1 cellular context compared by ENCODE assay signal in the genomic region with DNA sequence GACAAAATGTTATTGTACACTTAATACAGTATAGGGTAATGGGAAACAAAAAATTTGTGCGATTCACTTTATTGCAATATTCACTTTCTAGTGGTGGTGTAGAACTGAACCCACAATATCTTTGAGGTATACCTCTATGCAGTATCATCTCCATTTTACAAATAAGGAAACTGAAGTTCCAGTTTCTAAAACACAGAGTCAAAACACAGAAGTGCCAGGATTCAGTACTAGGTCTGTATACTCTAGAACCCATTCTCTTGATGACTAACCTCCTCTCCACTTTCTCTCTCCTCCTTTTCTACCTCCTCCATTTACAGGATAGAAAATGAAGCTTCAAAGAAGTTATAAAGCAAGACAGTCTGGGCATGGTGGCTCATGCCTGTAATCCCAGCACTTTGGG.
TF ChIP-seq lines count a peak whose summit lies in the region.

No MANE protein-coding gene starts in this region.

TF ChIP-seq in GM12878, 131 proteins besides CTCF, POLR2A, EP300 and RAD21 (continued from another document):
- TF ChIP-seq, protein P1, sequence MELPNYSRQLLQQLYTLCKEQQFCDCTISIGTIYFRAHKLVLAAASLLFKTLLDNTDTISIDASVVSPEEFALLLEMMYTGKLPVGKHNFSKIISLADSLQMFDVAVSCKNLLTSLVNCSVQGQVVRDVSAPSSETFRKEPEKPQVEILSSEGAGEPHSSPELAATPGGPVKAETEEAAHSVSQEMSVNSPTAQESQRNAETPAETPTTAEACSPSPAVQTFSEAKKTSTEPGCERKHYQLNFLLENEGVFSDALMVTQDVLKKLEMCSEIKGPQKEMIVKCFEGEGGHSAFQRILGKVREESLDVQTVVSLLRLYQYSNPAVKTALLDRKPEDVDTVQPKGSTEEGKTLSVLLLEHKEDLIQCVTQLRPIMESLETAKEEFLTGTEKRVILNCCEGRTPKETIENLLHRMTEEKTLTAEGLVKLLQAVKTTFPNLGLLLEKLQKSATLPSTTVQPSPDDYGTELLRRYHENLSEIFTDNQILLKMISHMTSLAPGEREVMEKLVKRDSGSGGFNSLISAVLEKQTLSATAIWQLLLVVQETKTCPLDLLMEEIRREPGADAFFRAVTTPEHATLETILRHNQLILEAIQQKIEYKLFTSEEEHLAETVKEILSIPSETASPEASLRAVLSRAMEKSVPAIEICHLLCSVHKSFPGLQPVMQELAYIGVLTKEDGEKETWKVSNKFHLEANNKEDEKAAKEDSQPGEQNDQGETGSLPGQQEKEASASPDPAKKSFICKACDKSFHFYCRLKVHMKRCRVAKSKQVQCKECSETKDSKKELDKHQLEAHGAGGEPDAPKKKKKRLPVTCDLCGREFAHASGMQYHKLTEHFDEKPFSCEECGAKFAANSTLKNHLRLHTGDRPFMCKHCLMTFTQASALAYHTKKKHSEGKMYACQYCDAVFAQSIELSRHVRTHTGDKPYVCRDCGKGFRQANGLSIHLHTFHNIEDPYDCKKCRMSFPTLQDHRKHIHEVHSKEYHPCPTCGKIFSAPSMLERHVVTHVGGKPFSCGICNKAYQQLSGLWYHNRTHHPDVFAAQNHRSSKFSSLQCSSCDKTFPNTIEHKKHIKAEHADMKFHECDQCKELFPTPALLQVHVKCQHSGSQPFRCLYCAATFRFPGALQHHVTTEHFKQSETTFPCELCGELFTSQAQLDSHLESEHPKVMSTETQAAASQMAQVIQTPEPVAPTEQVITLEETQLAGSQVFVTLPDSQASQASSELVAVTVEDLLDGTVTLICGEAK (IDR thresholded peaks at IDR 0.05; ENCODE audit: borderline replicate concordance): no peak
- 0 out of 4 replicates have a peak, but pooled peaks of 1 of the 2 experiments have one; percentile 13 for TF ChIP-seq IKZF2 (IDR thresholded peaks at IDR 0.05)
- TF ChIP-seq, protein P2, sequence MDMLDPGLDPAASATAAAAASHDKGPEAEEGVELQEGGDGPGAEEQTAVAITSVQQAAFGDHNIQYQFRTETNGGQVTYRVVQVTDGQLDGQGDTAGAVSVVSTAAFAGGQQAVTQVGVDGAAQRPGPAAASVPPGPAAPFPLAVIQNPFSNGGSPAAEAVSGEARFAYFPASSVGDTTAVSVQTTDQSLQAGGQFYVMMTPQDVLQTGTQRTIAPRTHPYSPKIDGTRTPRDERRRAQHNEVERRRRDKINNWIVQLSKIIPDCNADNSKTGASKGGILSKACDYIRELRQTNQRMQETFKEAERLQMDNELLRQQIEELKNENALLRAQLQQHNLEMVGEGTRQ (IDR thresholded peaks at IDR 0.05; ENCODE audit: borderline replicate concordance, low read depth, low read length): no peak
- TF ChIP-seq FOXK2 (IDR thresholded peaks at IDR 0.05): no peak
- TF ChIP-seq FOXM1 (IDR thresholded peaks at IDR 0.05; ENCODE audit: low read depth, low read length): no peak
- no peak for TF ChIP-seq LARP7 (IDR thresholded peaks at IDR 0.05)
